In genomic region chr6:88251261-88251660, GRCh38 we compare ENCODE assay signal across 23 cellular contexts.
"Had no signal": no experiment of that assay in that cellular context is flagged by ENCODE, and none has a peak within 500 bp of the region (broad histone marks: within the 10 kb centered on the region; RNA-seq: fewer than 3 reads in every experiment).

No MANE protein-coding gene starts in this region.

- H3K27ac Mint-ChIP-seq: activated CD4-positive, alpha-beta T cell treated with anti-CD3 and anti-CD28 coated beads, Interleukin-2, amount 10 ng/mL, durations not matched to agents 7 days and 5 days; activated CD8-positive, alpha-beta memory T cell treated with anti-CD3 and anti-CD28 coated beads, Interleukin-2, amount 10 ng/mL, durations not matched to agents 7 days and 5 days; activated CD8-positive, alpha-beta T cell treated with anti-CD3 and anti-CD28 coated beads for 36 hours; activated naive CD8-positive, alpha-beta T cell treated with anti-CD3 and anti-CD28 coated beads, Interleukin-2, amount 50 U/mL, for 24 hours; activated T-helper 1 cell treated with anti-CD3 and anti-CD28 coated beads, Interleukin-12 subunit alpha, Interleukin-12 subunit beta, Interleukin-2, Interleukin-4 antibody, amounts not matched to agents 30 ng/mL and 10 ng/mL and 1 ng/mL, durations not matched to agents 14 hours and 24 hours and 36 hours; dendritic cell treated with granulocyte-macrophage colony-stimulating factor and Interleukin-4, amounts not matched to agents 40 ng/mL and 50 ng/mL, for 4 days; mesothelial cell of epicardium; naive thymus-derived CD8-positive, alpha-beta T cell; neural progenitor cell; type B pancreatic cell had no signal

- DNase-seq: activated CD4-positive, alpha-beta T cell treated with anti-CD3 and anti-CD28 coated beads, Interleukin-2, amount 10 ng/mL, durations not matched to agents 7 days and 5 days; activated CD8-positive, alpha-beta memory T cell treated with anti-CD3 and anti-CD28 coated beads, Interleukin-2, amount 10 ng/mL, durations not matched to agents 7 days and 5 days; activated CD8-positive, alpha-beta T cell treated with anti-CD3 and anti-CD28 coated beads for 36 hours; activated gamma-delta T cell; activated naive CD4-positive, alpha-beta T cell treated with anti-CD3 and anti-CD28 coated beads, Interleukin-2, amount 50 U/mL, for 16 hours; activated naive CD8-positive, alpha-beta T cell treated with anti-CD3 and anti-CD28 coated beads, Interleukin-2, amount 50 U/mL, for 24 hours; anterior cingulate cortex; body of pancreas; effector CD4-positive, alpha-beta T cell; erythroblast; foreskin fibroblast; kidney glomerular epithelial cell; left ventricle myocardium inferior; naive thymus-derived CD8-positive, alpha-beta T cell; sigmoid colon; stimulated activated CD4-positive, alpha-beta T cell treated with anti-CD3 and anti-CD28 coated beads, Interleukin-15, amount 100 ng/mL, for 24 hours; stimulated activated naive CD4-positive, alpha-beta T cell treated with Interleukin-2 at 50 U/mL for 16 hours had no signal

- H3K4me1 Mint-ChIP-seq: activated CD4-positive, alpha-beta T cell treated with anti-CD3 and anti-CD28 coated beads, Interleukin-2, amount 10 ng/mL, durations not matched to agents 7 days and 5 days; activated CD8-positive, alpha-beta memory T cell treated with anti-CD3 and anti-CD28 coated beads, Interleukin-2, amount 10 ng/mL, durations not matched to agents 7 days and 5 days; activated naive CD8-positive, alpha-beta T cell treated with anti-CD3 and anti-CD28 coated beads, Interleukin-2, amount 50 U/mL, for 24 hours; naive thymus-derived CD8-positive, alpha-beta T cell had no signal

- H3K36me3 Mint-ChIP-seq: activated CD8-positive, alpha-beta memory T cell treated with anti-CD3 and anti-CD28 coated beads, Interleukin-2, amount 10 ng/mL, durations not matched to agents 7 days and 5 days; mesothelial cell of epicardium; neural progenitor cell; type B pancreatic cell had no signal

- H3K27me3 Mint-ChIP-seq: activated CD4-positive, alpha-beta T cell treated with anti-CD3 and anti-CD28 coated beads, Interleukin-2, amount 10 ng/mL, durations not matched to agents 7 days and 5 days; dendritic cell treated with granulocyte-macrophage colony-stimulating factor and Interleukin-4, amounts not matched to agents 40 ng/mL and 50 ng/mL, for 4 days had no signal

- H3K4me3 Mint-ChIP-seq: activated CD4-positive, alpha-beta T cell treated with anti-CD3 and anti-CD28 coated beads, Interleukin-2, amount 10 ng/mL, durations not matched to agents 7 days and 5 days; activated CD8-positive, alpha-beta memory T cell treated with anti-CD3 and anti-CD28 coated beads, Interleukin-2, amount 10 ng/mL, durations not matched to agents 7 days and 5 days; activated CD8-positive, alpha-beta T cell treated with anti-CD3 and anti-CD28 coated beads for 36 hours; activated naive CD8-positive, alpha-beta T cell treated with anti-CD3 and anti-CD28 coated beads, Interleukin-2, amount 50 U/mL, for 24 hours; activated T-helper 1 cell treated with anti-CD3 and anti-CD28 coated beads, Interleukin-12 subunit alpha, Interleukin-12 subunit beta, Interleukin-2, Interleukin-4 antibody, amounts not matched to agents 30 ng/mL and 10 ng/mL and 1 ng/mL, durations not matched to agents 14 hours and 24 hours and 36 hours; dendritic cell treated with granulocyte-macrophage colony-stimulating factor and Interleukin-4, amounts not matched to agents 40 ng/mL and 50 ng/mL, for 4 days; mesothelial cell of epicardium; naive thymus-derived CD8-positive, alpha-beta T cell; neural progenitor cell; type B pancreatic cell had no signal

- ATAC-seq: activated CD4-positive, CD25-positive, alpha-beta regulatory T cell treated with anti-CD3 and anti-CD28 coated beads, Interleukin-2, amount 50 U/mL, for 24 hours; activated CD8-positive, alpha-beta memory T cell treated with anti-CD3 and anti-CD28 coated beads, Interleukin-2, amount 10 ng/mL, durations not matched to agents 7 days and 5 days; activated CD8-positive, alpha-beta T cell treated with anti-CD3 and anti-CD28 coated beads for 36 hours; activated naive CD8-positive, alpha-beta T cell treated with anti-CD3 and anti-CD28 coated beads, Interleukin-2, amount 50 U/mL, for 24 hours; body of pancreas; naive thymus-derived CD8-positive, alpha-beta T cell had no signal

- H3K9me3 Mint-ChIP-seq: activated CD4-positive, alpha-beta T cell treated with anti-CD3 and anti-CD28 coated beads, Interleukin-2, amount 10 ng/mL, durations not matched to agents 7 days and 5 days; type B pancreatic cell had no signal
